10 cellular contexts compared by ENCODE assay signal in genomic region chr1:208604295-208604694, GRCh38.
DNase-seq lines count a peak whose midpoint lies in the region; ATAC-seq lines count a peak whose summit lies in the region.
"Had no signal": no experiment of that assay in that cellular context is flagged by ENCODE, and none has a peak within 500 bp of the region (broad histone marks: within the 10 kb centered on the region; RNA-seq: fewer than 3 reads in every experiment).

No MANE protein-coding gene starts in this region.

- H3K27ac Mint-ChIP-seq in activated T-helper 17 cell treated with anti-CD3 and anti-CD28 coated beads, Interleukin-2, amount 50 U/mL, for 72 hours: no peak overlapping the region
- H3K27ac Mint-ChIP-seq: activated naive CD4-positive, alpha-beta T cell treated with anti-CD3 and anti-CD28 coated beads, Interleukin-2, amount 50 U/mL, for 24 hours had no signal

- H3K9me3 Mint-ChIP-seq in activated T-helper 17 cell treated with anti-CD3 and anti-CD28 coated beads, Interleukin-2, amount 50 U/mL, for 72 hours: no peaks in the 10 kb centered on the region
- H3K9me3 Mint-ChIP-seq: activated naive CD4-positive, alpha-beta T cell treated with anti-CD3 and anti-CD28 coated beads, Interleukin-2, amount 50 U/mL, for 24 hours had no signal

- no peaks in the 10 kb centered on the region for H3K36me3 Mint-ChIP-seq in activated T-helper 17 cell treated with anti-CD3 and anti-CD28 coated beads, Interleukin-2, amount 50 U/mL, for 72 hours (ENCODE audit: low read depth)
- H3K36me3 Mint-ChIP-seq: activated naive CD4-positive, alpha-beta T cell treated with anti-CD3 and anti-CD28 coated beads, Interleukin-2, amount 50 U/mL, for 24 hours had no signal

- H3K4me1 Mint-ChIP-seq in activated T-helper 17 cell treated with anti-CD3 and anti-CD28 coated beads, Interleukin-2, amount 50 U/mL, for 72 hours: no peaks in the 10 kb centered on the region
- H3K4me1 Mint-ChIP-seq: activated naive CD4-positive, alpha-beta T cell treated with anti-CD3 and anti-CD28 coated beads, Interleukin-2, amount 50 U/mL, for 24 hours had no signal

- H3K4me3 Mint-ChIP-seq in activated T-helper 17 cell treated with anti-CD3 and anti-CD28 coated beads, Interleukin-2, amount 50 U/mL, for 72 hours: no peak overlapping the region
- H3K4me3 Mint-ChIP-seq: activated naive CD4-positive, alpha-beta T cell treated with anti-CD3 and anti-CD28 coated beads, Interleukin-2, amount 50 U/mL, for 24 hours had no signal

- peaks cover 10% of the 10 kb centered on the region for H3K27me3 Mint-ChIP-seq in activated T-helper 17 cell treated with anti-CD3 and anti-CD28 coated beads, Interleukin-2, amount 50 U/mL, for 72 hours
- H3K27me3 Mint-ChIP-seq: activated naive CD4-positive, alpha-beta T cell treated with anti-CD3 and anti-CD28 coated beads, Interleukin-2, amount 50 U/mL, for 24 hours had no signal

- DNase-seq in DMS53 treated with DMSO at 0.1 percent for 48 hours (lab: John Stamatoyannopoulos, UW; ENCODE audit: unreplicated experiment): peak; percentile 23
- DNase-seq in NOMO-1 treated with DMSO at 0.1 percent for 48 hours (lab: John Stamatoyannopoulos, UW; ENCODE audit: unreplicated experiment): no peak
- DNase-seq in left lobe of liver (ENCODE audit: low spot score): no peak
- no peak for DNase-seq in T-helper 9 cell
- DNase-seq in ureter (ENCODE audit: low spot score): no peak
- DNase-seq: left ventricle myocardium superior had no signal

- ATAC-seq in GM19328 (IDR thresholded peaks at IDR 0.05; ENCODE audit: unreplicated experiment) (peak; percentile 85), HG03064 (IDR thresholded peaks at IDR 0.05; ENCODE audit: low read depth, unreplicated experiment) (peak; percentile 92), left lobe of liver (no peak)
- peak; percentile 86 for ATAC-seq in activated T-helper 17 cell treated with anti-CD3 and anti-CD28 coated beads, Interleukin-2, amount 50 U/mL, for 72 hours (replicated peaks)
- ATAC-seq: left ventricle myocardium superior had no signal
